20 cellular contexts compared by ENCODE assay signal in genomic region chr9:10274983-10275382, GRCh38.
DNase-seq lines count a peak whose midpoint lies in the region; ATAC-seq and TF ChIP-seq lines count a peak whose summit lies in the region.
"Had no signal": no experiment of that assay in that cellular context is flagged by ENCODE, and none has a peak within 500 bp of the region (broad histone marks: within the 10 kb centered on the region; RNA-seq: fewer than 3 reads in every experiment).

No MANE protein-coding gene starts in this region.

- H3K4me3 ChIP-seq in dorsolateral prefrontal cortex, result no peak overlapping the region
- H3K4me3 ChIP-seq: breast epithelium, K562, uterus had no signal

- ATAC-seq in HG03025 (IDR thresholded peaks at IDR 0.05; ENCODE audit: low FRiP score, unreplicated experiment) (no peak), GM18498 (IDR thresholded peaks at IDR 0.05; ENCODE audit: unreplicated experiment) (no peak), GM19463 (IDR thresholded peaks at IDR 0.05; ENCODE audit: unreplicated experiment) (no peak)
- ATAC-seq: K562; naive thymus-derived CD8-positive, alpha-beta T cell; Right ventricle myocardium inferior had no signal

- no peaks in the 10 kb centered on the region for H3K27me3 ChIP-seq in dorsolateral prefrontal cortex
- H3K27me3 ChIP-seq: breast epithelium, uterus had no signal

- intact Hi-C loops in dorsolateral prefrontal cortex (cut with DNase I), result no loop called here

- H3K27ac ChIP-seq in dorsolateral prefrontal cortex, result no peak overlapping the region
- H3K27ac ChIP-seq: breast epithelium, uterus had no signal

- H3K4me3 Mint-ChIP-seq in progenitor cell of endocrine pancreas (ENCODE audit: low read depth), result no peak overlapping the region
- H3K4me3 Mint-ChIP-seq: activated naive CD4-positive, alpha-beta T cell treated with anti-CD3 and anti-CD28 coated beads, Interleukin-2, amount 10 ng/mL, durations not matched to agents 7 days and 5 days; naive thymus-derived CD8-positive, alpha-beta T cell; stimulated activated naive CD8-positive, alpha-beta T cell treated with anti-CD3 and anti-CD28 coated beads, Interleukin-15, Interleukin-2, amounts not matched to agents 100 ng/mL and 50 ng/mL, for 24 hours had no signal

- TF ChIP-seq CTCF in dorsolateral prefrontal cortex (IDR thresholded peaks at IDR 0.05 in 54 of 56, conservative IDR thresholded peaks at IDR 0.05 in 2 of 56; ENCODE audit: low read depth in 1 of 56, partially characterized antibody in 56 of 56) (peak in 39 of 56 donors; percentile 9 to 55 (median 32)), progenitor cell of endocrine pancreas (IDR thresholded peaks at IDR 0.05; ENCODE audit: unreplicated experiment) (peak; percentile 33)

- peaks cover 2% of the 10 kb centered on the region for H3K4me1 Mint-ChIP-seq in progenitor cell of endocrine pancreas (ENCODE audit: low read depth)
- H3K4me1 Mint-ChIP-seq: activated naive CD4-positive, alpha-beta T cell treated with anti-CD3 and anti-CD28 coated beads, Interleukin-2, amount 10 ng/mL, durations not matched to agents 7 days and 5 days; naive thymus-derived CD8-positive, alpha-beta T cell had no signal

- DNase-seq in NCI-H2171 treated with DMSO at 0.1 percent for 48 hours (lab: John Stamatoyannopoulos, UW) (peak; percentile 4), NCI-H2171 (lab: John Stamatoyannopoulos, UW) (no peak), NCI-H446 treated with DMSO at 0.1 percent for 48 hours (lab: John Stamatoyannopoulos, UW) (peak; percentile 25), dorsolateral prefrontal cortex (no peak), progenitor cell of endocrine pancreas (ENCODE audit: low spot score, unreplicated experiment) (no peak)
- DNase-seq: ACHN; activated CD4-positive, alpha-beta T cell treated with anti-CD3 and anti-CD28 coated beads for 48 hours; activated naive CD4-positive, alpha-beta T cell treated with anti-CD3 and anti-CD28 coated beads, Interleukin-2, amount 10 ng/mL, durations not matched to agents 7 days and 5 days; effector CD8-positive, alpha-beta T cell; naive thymus-derived CD8-positive, alpha-beta T cell; NCI-H1417 treated with DMSO at 0.1 percent for 48 hours; NCI-H524 treated with DMSO at 0.1 percent for 48 hours; uterus had no signal

- peaks cover 3% of the 10 kb centered on the region for H3K9me3 Mint-ChIP-seq in progenitor cell of endocrine pancreas (ENCODE audit: low read depth)

- no peak overlapping the region for H3K27ac Mint-ChIP-seq in progenitor cell of endocrine pancreas
- H3K27ac Mint-ChIP-seq: activated naive CD4-positive, alpha-beta T cell treated with anti-CD3 and anti-CD28 coated beads, Interleukin-2, amount 10 ng/mL, durations not matched to agents 7 days and 5 days; naive thymus-derived CD8-positive, alpha-beta T cell; stimulated activated naive CD8-positive, alpha-beta T cell treated with anti-CD3 and anti-CD28 coated beads, Interleukin-15, Interleukin-2, amounts not matched to agents 100 ng/mL and 50 ng/mL, for 24 hours had no signal

- H3K36me3 Mint-ChIP-seq in progenitor cell of endocrine pancreas (ENCODE audit: insufficient read depth), result no peaks in the 10 kb centered on the region
- H3K36me3 Mint-ChIP-seq: activated naive CD4-positive, alpha-beta T cell treated with anti-CD3 and anti-CD28 coated beads, Interleukin-2, amount 10 ng/mL, durations not matched to agents 7 days and 5 days; naive thymus-derived CD8-positive, alpha-beta T cell had no signal

- no peaks in the 10 kb centered on the region for H3K27me3 Mint-ChIP-seq in progenitor cell of endocrine pancreas
- H3K27me3 Mint-ChIP-seq: activated naive CD4-positive, alpha-beta T cell treated with anti-CD3 and anti-CD28 coated beads, Interleukin-2, amount 10 ng/mL, durations not matched to agents 7 days and 5 days; naive thymus-derived CD8-positive, alpha-beta T cell; stimulated activated naive CD8-positive, alpha-beta T cell treated with anti-CD3 and anti-CD28 coated beads, Interleukin-15, Interleukin-2, amounts not matched to agents 100 ng/mL and 50 ng/mL, for 24 hours had no signal

Comparison
In these comparisons a context has a peak if more than half of its experiments do, and no peak if none do; other contexts are left out.
1. DNase-seq: peak in NCI-H2171 treated with DMSO at 0.1 percent for 48 hours (single experiment) and NCI-H446 treated with DMSO at 0.1 percent for 48 hours (single experiment); none in NCI-H2171 (single experiment), dorsolateral prefrontal cortex (0 of 10) and progenitor cell of endocrine pancreas (single experiment).